ENCODE assay signal across 20 cellular contexts in genomic region chr5:67081259-67081658, GRCh38.
"Had no signal": no experiment of that assay in that cellular context is flagged by ENCODE, and none has a peak within 500 bp of the region (broad histone marks: within the 10 kb centered on the region; RNA-seq: fewer than 3 reads in every experiment).

No MANE protein-coding gene starts in this region.

- H3K4me3 ChIP-seq: hepatocyte, lower lobe of right lung, right lobe of liver, smooth muscle cell, suprapubic skin had no signal

- H3K36me3 ChIP-seq: lower lobe of right lung, right lobe of liver, suprapubic skin had no signal

- H3K4me2 ChIP-seq: hepatocyte, smooth muscle cell had no signal

- H3K9me3 Mint-ChIP-seq: activated CD4-positive, alpha-beta memory T cell treated with anti-CD3 and anti-CD28 coated beads, Interleukin-2, amount 10 ng/mL, durations not matched to agents 7 days and 5 days; activated naive CD8-positive, alpha-beta T cell treated with anti-CD3 and anti-CD28 coated beads for 36 hours; activated T-helper 17 cell treated with anti-CD3 and anti-CD28 coated beads, Interleukin-2, amount 50 U/mL, for 72 hours; dendritic cell treated with granulocyte-macrophage colony-stimulating factor and Interleukin-4, amounts not matched to agents 40 ng/mL and 50 ng/mL, for 4 days; natural killer cell treated with Interleukin-12 subunit alpha and Interleukin-12 subunit beta and Interleukin-15 and Interleukin-18, amount 100 ng/mL, for 72 hours; stimulated activated naive CD8-positive, alpha-beta T cell treated with anti-CD3 and anti-CD28 coated beads, Interleukin-15, amount 100 ng/mL, for 72 hours had no signal

- H3K27ac Mint-ChIP-seq: activated CD4-positive, alpha-beta memory T cell treated with anti-CD3 and anti-CD28 coated beads, Interleukin-2, amount 10 ng/mL, durations not matched to agents 7 days and 5 days; activated CD8-positive, alpha-beta memory T cell treated with anti-CD3 and anti-CD28 coated beads, Interleukin-2, amount 10 ng/mL, durations not matched to agents 7 days and 5 days; activated naive CD8-positive, alpha-beta T cell treated with anti-CD3 and anti-CD28 coated beads for 36 hours; activated T-helper 17 cell treated with anti-CD3 and anti-CD28 coated beads, Interleukin-2, amount 50 U/mL, for 72 hours; dendritic cell treated with granulocyte-macrophage colony-stimulating factor and Interleukin-4, amounts not matched to agents 40 ng/mL and 50 ng/mL, for 4 days; natural killer cell treated with Interleukin-12 subunit alpha and Interleukin-12 subunit beta and Interleukin-15 and Interleukin-18, amount 100 ng/mL, for 72 hours; stimulated activated naive CD8-positive, alpha-beta T cell treated with anti-CD3 and anti-CD28 coated beads, Interleukin-15, amount 100 ng/mL, for 72 hours had no signal

- H3K4me1 ChIP-seq: lower lobe of right lung, suprapubic skin had no signal

- H3K27me3 Mint-ChIP-seq: activated CD4-positive, alpha-beta memory T cell treated with anti-CD3 and anti-CD28 coated beads, Interleukin-2, amount 10 ng/mL, durations not matched to agents 7 days and 5 days; activated naive CD8-positive, alpha-beta T cell treated with anti-CD3 and anti-CD28 coated beads for 36 hours; activated T-helper 17 cell treated with anti-CD3 and anti-CD28 coated beads, Interleukin-2, amount 50 U/mL, for 72 hours; dendritic cell treated with granulocyte-macrophage colony-stimulating factor and Interleukin-4, amounts not matched to agents 40 ng/mL and 50 ng/mL, for 4 days; natural killer cell treated with Interleukin-12 subunit alpha and Interleukin-12 subunit beta and Interleukin-15 and Interleukin-18, amount 100 ng/mL, for 72 hours; stimulated activated naive CD8-positive, alpha-beta T cell treated with anti-CD3 and anti-CD28 coated beads, Interleukin-15, amount 100 ng/mL, for 72 hours had no signal

- H3K4me3 Mint-ChIP-seq: activated CD4-positive, alpha-beta memory T cell treated with anti-CD3 and anti-CD28 coated beads, Interleukin-2, amount 10 ng/mL, durations not matched to agents 7 days and 5 days; activated CD8-positive, alpha-beta memory T cell treated with anti-CD3 and anti-CD28 coated beads, Interleukin-2, amount 10 ng/mL, durations not matched to agents 7 days and 5 days; activated naive CD8-positive, alpha-beta T cell treated with anti-CD3 and anti-CD28 coated beads for 36 hours; activated T-helper 17 cell treated with anti-CD3 and anti-CD28 coated beads, Interleukin-2, amount 50 U/mL, for 72 hours; dendritic cell treated with granulocyte-macrophage colony-stimulating factor and Interleukin-4, amounts not matched to agents 40 ng/mL and 50 ng/mL, for 4 days; natural killer cell treated with Interleukin-12 subunit alpha and Interleukin-12 subunit beta and Interleukin-15 and Interleukin-18, amount 100 ng/mL, for 72 hours; stimulated activated naive CD8-positive, alpha-beta T cell treated with anti-CD3 and anti-CD28 coated beads, Interleukin-15, amount 100 ng/mL, for 72 hours had no signal

- ATAC-seq: activated CD8-positive, alpha-beta memory T cell treated with anti-CD3 and anti-CD28 coated beads, Interleukin-2, amount 10 ng/mL, durations not matched to agents 7 days and 5 days; activated T-helper 17 cell treated with anti-CD3 and anti-CD28 coated beads, Interleukin-2, amount 50 U/mL, for 72 hours; lower lobe of right lung; natural killer cell treated with Interleukin-12 subunit alpha and Interleukin-12 subunit beta and Interleukin-15 and Interleukin-18, amount 100 ng/mL, for 72 hours; stimulated activated naive CD8-positive, alpha-beta T cell treated with anti-CD3 and anti-CD28 coated beads, Interleukin-15, amount 100 ng/mL, for 72 hours had no signal

- DNase-seq: activated CD4-positive, alpha-beta memory T cell treated with anti-CD3 and anti-CD28 coated beads, Interleukin-2, amount 10 ng/mL, durations not matched to agents 7 days and 5 days; activated CD4-positive, alpha-beta T cell treated with anti-CD3 and anti-CD28 coated beads for 48 hours; activated CD4-positive, CD25-positive, alpha-beta regulatory T cell; activated CD8-positive, alpha-beta memory T cell treated with anti-CD3 and anti-CD28 coated beads, Interleukin-2, amount 10 ng/mL, durations not matched to agents 7 days and 5 days; activated naive CD4-positive, alpha-beta T cell; activated naive CD8-positive, alpha-beta T cell treated with anti-CD3 and anti-CD28 coated beads for 36 hours; amniotic stem cell; effector CD8-positive, alpha-beta T cell; lower lobe of right lung; right lobe of liver; stimulated activated CD4-positive, alpha-beta T cell treated with anti-CD3 and anti-CD28 coated beads, Interleukin-4, amount 100 ng/mL, for 1 hour; stimulated activated naive CD8-positive, alpha-beta T cell treated with anti-CD3 and anti-CD28 coated beads, Interleukin-15, amount 100 ng/mL, for 72 hours; trophoblast cell had no signal

- H3K27ac ChIP-seq: hepatocyte, lower lobe of right lung, parathyroid adenoma, right lobe of liver, suprapubic skin had no signal

- H3K27me3 ChIP-seq: hepatocyte, right lobe of liver, suprapubic skin had no signal

- H2AFZ ChIP-seq: hepatocyte, parathyroid adenoma had no signal

- H3K9me3 ChIP-seq: lower lobe of right lung, right lobe of liver, suprapubic skin had no signal

- H3K36me3 Mint-ChIP-seq: activated CD8-positive, alpha-beta memory T cell treated with anti-CD3 and anti-CD28 coated beads, Interleukin-2, amount 10 ng/mL, durations not matched to agents 7 days and 5 days; activated naive CD8-positive, alpha-beta T cell treated with anti-CD3 and anti-CD28 coated beads for 36 hours; natural killer cell treated with Interleukin-12 subunit alpha and Interleukin-12 subunit beta and Interleukin-15 and Interleukin-18, amount 100 ng/mL, for 72 hours had no signal

- H3K9ac ChIP-seq: parathyroid adenoma had no signal
